10 cellular contexts compared by ENCODE assay signal in genomic region chr18:55252053-55252675, GRCh38.
A peak's percentile ranks its signal among the peaks of the same experiment; 100 is the strongest.
DNase-seq lines count a peak whose midpoint lies in the region; ATAC-seq, FAIRE-seq and TF ChIP-seq lines count a peak whose summit lies in the region.
"Had no signal": no experiment of that assay in that cellular context is flagged by ENCODE, and none has a peak within 500 bp of the region (broad histone marks: within the 10 kb centered on the region; RNA-seq: fewer than 3 reads in every experiment).

No MANE protein-coding gene starts in this region.

- TF ChIP-seq EP300 in gastroesophageal sphincter (IDR thresholded peaks at IDR 0.05): no peak

- peaks cover 2 to 33% (median 11%) of the 10 kb centered on the region in 3 donors for H3K4me1 ChIP-seq in gastroesophageal sphincter

- 55 to 60% methylated on average over 6 to 7 of the region's 7 CpGs for WGBS in gastroesophageal sphincter (ENCODE audit: low coverage in 1 of 2), 2 donors

- H3K36me3 Mint-ChIP-seq in activated naive CD4-positive, alpha-beta T cell treated with anti-CD3 and anti-CD28 coated beads for 36 hours (ENCODE audit: low read depth): no peaks in the 10 kb centered on the region

- TF ChIP-seq POLR2A in GM12891 (IDR thresholded peaks at IDR 0.05; ENCODE audit: low read depth, low read length) (no peak), gastroesophageal sphincter (IDR thresholded peaks at IDR 0.05) (no peak), GM12892 (IDR thresholded peaks at IDR 0.05; ENCODE audit: low read depth, low read length) (no peak)

- ATAC-seq in gastroesophageal sphincter (no peak), sciatic nerve (peak; percentile 42), GM18502 (IDR thresholded peaks at IDR 0.05; ENCODE audit: poor library complexity, unreplicated experiment) (no peak), GM21515 (IDR thresholded peaks at IDR 0.05; ENCODE audit: unreplicated experiment) (no peak)

- no peaks in the 10 kb centered on the region for H3K27me3 ChIP-seq in gastroesophageal sphincter
- H3K27me3 ChIP-seq: BLaER1 treated with 17β-estradiol and CSF1 and Interleukin-3, amounts not matched to agents 10 nM and 100 nM had no signal

- H3K4me3 Mint-ChIP-seq in activated naive CD4-positive, alpha-beta T cell treated with anti-CD3 and anti-CD28 coated beads for 36 hours: no peak overlapping the region
- H3K4me3 Mint-ChIP-seq: neural crest cell had no signal

- no peak overlapping the region for H3K4me3 ChIP-seq in gastroesophageal sphincter
- H3K4me3 ChIP-seq: BLaER1 treated with 17β-estradiol and CSF1 and Interleukin-3, amounts not matched to agents 10 nM and 100 nM had no signal

- intact Hi-C loops in sciatic nerve (cut with DNase I): no loop called here
- intact Hi-C loops in activated naive CD4-positive, alpha-beta T cell treated with anti-CD3 and anti-CD28 coated beads for 36 hours (cut with micrococcal nuclease): no loop called here

- H3K27ac ChIP-seq in gastroesophageal sphincter: peak overlapping the region in 3 of 4 donors; percentile 47 to 65 (median 55)
- H3K27ac ChIP-seq: BLaER1 treated with 17β-estradiol and CSF1 and Interleukin-3, amounts not matched to agents 10 nM and 100 nM had no signal

- peak; percentile 31 for FAIRE-seq in GM12891 (lab: Jason Lieb, UNC)
- no peak for FAIRE-seq in GM12892 (lab: Jason Lieb, UNC)

- TF ChIP-seq CTCF in gastroesophageal sphincter (IDR thresholded peaks at IDR 0.05): no peak

- DNase-seq in GM12891 (ENCODE audit: insufficient read length, low spot score): no peak
- peak; percentile 20 for DNase-seq in SW480 (ENCODE audit: low spot score)
- DNase-seq in sciatic nerve (ENCODE audit: low spot score): no peak
- DNase-seq in GM12892 (ENCODE audit: insufficient read length): no peak
- DNase-seq in activated naive CD4-positive, alpha-beta T cell treated with anti-CD3 and anti-CD28 coated beads for 36 hours: no peak

- no peaks in the 10 kb centered on the region for H3K9me3 Mint-ChIP-seq in activated naive CD4-positive, alpha-beta T cell treated with anti-CD3 and anti-CD28 coated beads for 36 hours

- H3K27me3 Mint-ChIP-seq in activated naive CD4-positive, alpha-beta T cell treated with anti-CD3 and anti-CD28 coated beads for 36 hours (ENCODE audit: low read depth): no peaks in the 10 kb centered on the region

- no peaks in the 10 kb centered on the region for H3K9me3 ChIP-seq in gastroesophageal sphincter

- H3K27ac Mint-ChIP-seq in activated naive CD4-positive, alpha-beta T cell treated with anti-CD3 and anti-CD28 coated beads for 36 hours: no peak overlapping the region

- CTCF ChIA-PET in activated naive CD4-positive, alpha-beta T cell treated with anti-CD3 and anti-CD28 coated beads for 36 hours (lab: Charles Lee): interaction anchor here (0.6 kb wide), 1 partner anchor 58 kb away, joined by 3 read pairs; no protein-coding TSS in a partner anchor

- peaks cover 0 to 41% of the 10 kb centered on the region in 2 donors for H3K36me3 ChIP-seq in gastroesophageal sphincter

- no peaks in the 10 kb centered on the region for H3K4me1 Mint-ChIP-seq in activated naive CD4-positive, alpha-beta T cell treated with anti-CD3 and anti-CD28 coated beads for 36 hours (ENCODE audit: low read depth)

TF ChIP-seq in GM12891, 5 proteins besides CTCF, POLR2A, EP300 and RAD21:
- TF ChIP-seq POU2F2 (IDR thresholded peaks at IDR 0.05; ENCODE audit: low read depth, low read length): no peak
- no peak for TF ChIP-seq POLR2AphosphoS5 (IDR thresholded peaks at IDR 0.05; ENCODE audit: low read depth, low read length)
- no peak for TF ChIP-seq PAX5 (IDR thresholded peaks at IDR 0.05; ENCODE audit: insufficient read depth, low read length, severe bottlenecking)
